In genomic region chrX:47586043-47586787, GRCh38 we compare ENCODE assay signal across 28 cellular contexts. TPM values are rescaled to one million over a fixed set of nuclear protein-coding genes. Genes with fewer than 3 reads are reported as not detected.
DNase-seq lines count a peak whose midpoint lies in the region; ATAC-seq and TF ChIP-seq lines count a peak whose summit lies in the region.
"Had no signal": no experiment of that assay in that cellular context is flagged by ENCODE, and none has a peak within 500 bp of the region (broad histone marks: within the 10 kb centered on the region; RNA-seq: fewer than 3 reads in every experiment).

No MANE protein-coding gene starts in this region.

- peaks cover 20 to 26% of the 10 kb centered on the region in 2 donors for H3K4me1 Mint-ChIP-seq in effector memory CD8-positive, alpha-beta T cell (ENCODE audit: low read depth in 2 of 2)
- peaks cover 22% of the 10 kb centered on the region for H3K4me1 Mint-ChIP-seq in nephron
- H3K4me1 Mint-ChIP-seq in activated CD4-positive, alpha-beta memory T cell treated with anti-CD3 and anti-CD28 coated beads, Interleukin-2, amount 10 ng/mL, durations not matched to agents 7 days and 5 days: peaks cover 27% of the 10 kb centered on the region

- POLR2A ChIA-PET in IMR-90 (lab: Charles Lee; ENCODE audit: unreplicated experiment): no interaction called here
- POLR2A ChIA-PET in activated CD4-positive, alpha-beta memory T cell treated with anti-CD3 and anti-CD28 coated beads, Interleukin-2, amount 10 ng/mL, durations not matched to agents 7 days and 5 days (lab: Charles Lee): no interaction called here

- in situ Hi-C loops in IMR-90 (cut with MboI; ENCODE audit: low sequenced_read_pairs): no loop called here

- H3K14ac ChIP-seq in IMR-90 (replicated peaks; ENCODE audit: low read depth, low read length): no peak overlapping the region

- intact Hi-C loops in IMR-90 (cut with micrococcal nuclease): loop anchor here (5.0 kb wide), 1 partner anchor 56 kb away; no protein-coding TSS in a partner anchor

- TF ChIP-seq POLR2A in IMR-90 (IDR thresholded peaks at IDR 0.05; ENCODE audit: low read depth, low read length): no peak

- no peak overlapping the region for H3K56ac ChIP-seq in IMR-90 (ENCODE audit: extremely low read depth, insufficient read depth, low read length)

- H3K4ac ChIP-seq in IMR-90 (ENCODE audit: low read depth, low read length): no peak overlapping the region

- no peak overlapping the region for H4K5ac ChIP-seq in IMR-90 (ENCODE audit: low read depth, low read length)

- H3K27me3 Mint-ChIP-seq in effector memory CD8-positive, alpha-beta T cell: no peaks in the 10 kb centered on the region
- no peaks in the 10 kb centered on the region for H3K27me3 Mint-ChIP-seq in nephron (ENCODE audit: low read depth)
- no peaks in the 10 kb centered on the region for H3K27me3 Mint-ChIP-seq in activated CD4-positive, alpha-beta memory T cell treated with anti-CD3 and anti-CD28 coated beads, Interleukin-2, amount 10 ng/mL, durations not matched to agents 7 days and 5 days
- H3K27me3 Mint-ChIP-seq: naive B cell, type B pancreatic cell had no signal

- peaks cover 30% of the 10 kb centered on the region for H4K20me1 ChIP-seq in IMR-90 (ENCODE audit: insufficient read depth, low read length)

- CTCF ChIA-PET in IMR-90 (lab: Yijun Ruan, JAX): no interaction called here
- CTCF ChIA-PET in activated CD4-positive, alpha-beta memory T cell treated with anti-CD3 and anti-CD28 coated beads, Interleukin-2, amount 10 ng/mL, durations not matched to agents 7 days and 5 days (lab: Charles Lee): no interaction called here

- no peak overlapping the region for H2BK5ac ChIP-seq in IMR-90 (ENCODE audit: low read depth, low read length, poor library complexity, severe bottlenecking)

- dilution Hi-C loops in IMR-90 (cut with HindIII; ENCODE audit: low sequenced_read_pairs, unreplicated experiment): no loop called here

- H3K9me1 ChIP-seq in IMR-90 (ENCODE audit: insufficient read depth, low read length): no peaks in the 10 kb centered on the region

- no peak overlapping the region for H4K91ac ChIP-seq in IMR-90 (ENCODE audit: insufficient read depth, low read depth, low read length)

- H3K36me3 ChIP-seq in IMR-90 (ENCODE audit: control insufficient read depth, insufficient read depth, low read length): peaks cover 23% of the 10 kb centered on the region

- H2BK20ac ChIP-seq in IMR-90 (ENCODE audit: low read depth, low read length): no peak overlapping the region

- peaks cover 3 to 30% of the 10 kb centered on the region in 2 experiments; a peak in 2 of 4 replicates for H3K79me1 ChIP-seq in IMR-90 (ENCODE audit: low read depth in 1 of 2, low read length in 2 of 2)

- H3K9ac ChIP-seq in IMR-90 (ENCODE audit: low read depth, low read length): no peak overlapping the region; the same call in 1 of the 2 replicates

- H2BK120ac ChIP-seq in IMR-90 (ENCODE audit: low read depth, low read length): no peak overlapping the region

- H3K36me3 Mint-ChIP-seq in effector memory CD8-positive, alpha-beta T cell (ENCODE audit: insufficient read depth): peaks cover 11% of the 10 kb centered on the region
- H3K36me3 Mint-ChIP-seq in nephron (ENCODE audit: low read depth): no peaks in the 10 kb centered on the region
- H3K36me3 Mint-ChIP-seq in activated CD4-positive, alpha-beta memory T cell treated with anti-CD3 and anti-CD28 coated beads, Interleukin-2, amount 10 ng/mL, durations not matched to agents 7 days and 5 days (ENCODE audit: low read depth): peaks cover 19% of the 10 kb centered on the region
- H3K36me3 Mint-ChIP-seq: naive B cell had no signal

- no peak overlapping the region for H3K4me3 Mint-ChIP-seq in effector memory CD8-positive, alpha-beta T cell
- peak overlapping the region in 2 of 3 experiments; percentile 24 to 36 for H3K4me3 Mint-ChIP-seq in nephron
- no peak overlapping the region for H3K4me3 Mint-ChIP-seq in activated CD4-positive, alpha-beta memory T cell treated with anti-CD3 and anti-CD28 coated beads, Interleukin-2, amount 10 ng/mL, durations not matched to agents 7 days and 5 days
- H3K4me3 Mint-ChIP-seq: activated T-helper 1 cell treated with anti-CD3 and anti-CD28 coated beads, Interleukin-12 subunit alpha, Interleukin-12 subunit beta, Interleukin-2, Interleukin-4 antibody, amounts not matched to agents 30 ng/mL and 10 ng/mL and 1 ng/mL, durations not matched to agents 14 hours and 24 hours and 36 hours; stimulated activated naive B cell treated with anti-CD40 and anti-IgM and Interleukin-4, amounts not matched to agents 10 μg/mL and 1 μg/mL and 100 μg/mL, for 72 hours; type B pancreatic cell had no signal

- no peaks in the 10 kb centered on the region for H3K27me3 ChIP-seq in IMR-90 (ENCODE audit: control insufficient read depth, insufficient read depth, low read length)
- H3K27me3 ChIP-seq: esophagus muscularis mucosa, heart right ventricle had no signal

- no peak for ATAC-seq in IMR-90 (ENCODE audit: low read depth)
- no peak for ATAC-seq in effector memory CD8-positive, alpha-beta T cell (replicated peaks)
- ATAC-seq in HG02610 (IDR thresholded peaks at IDR 0.05; ENCODE audit: unreplicated experiment): no peak
- ATAC-seq: activated CD4-positive, CD25-positive, alpha-beta regulatory T cell treated with anti-CD3 and anti-CD28 coated beads, Interleukin-2, amount 50 U/mL, for 24 hours; heart right ventricle; PC-3; SK-N-SH treated with all-trans-retinoic acid at 6 μM for 48 hours; stimulated activated naive B cell treated with anti-CD40 and anti-IgM and Interleukin-4, amounts not matched to agents 10 μg/mL and 1 μg/mL and 100 μg/mL, for 72 hours had no signal

- peak overlapping the region; percentile 6; the same call in 1 of the 2 replicates for H3K4me2 ChIP-seq in IMR-90 (ENCODE audit: low read depth, low read length)

- H3K9me3 ChIP-seq in IMR-90 (ENCODE audit: control insufficient read depth, insufficient read depth, low read length): no peaks in the 10 kb centered on the region
- H3K9me3 ChIP-seq: esophagus muscularis mucosa, heart right ventricle had no signal

- no peak overlapping the region for H3K4me3 ChIP-seq in IMR-90 (ENCODE audit: insufficient read depth, low read depth, low read length)
- H3K4me3 ChIP-seq: esophagus muscularis mucosa had no signal

- H3K27ac Mint-ChIP-seq in effector memory CD8-positive, alpha-beta T cell: peak overlapping the region; percentile 14 to 57
- peak overlapping the region in 1 of 3 experiments; percentile 44 for H3K27ac Mint-ChIP-seq in nephron
- H3K27ac Mint-ChIP-seq in activated CD4-positive, alpha-beta memory T cell treated with anti-CD3 and anti-CD28 coated beads, Interleukin-2, amount 10 ng/mL, durations not matched to agents 7 days and 5 days: no peak overlapping the region
- H3K27ac Mint-ChIP-seq: activated T-helper 1 cell treated with anti-CD3 and anti-CD28 coated beads, Interleukin-12 subunit alpha, Interleukin-12 subunit beta, Interleukin-2, Interleukin-4 antibody, amounts not matched to agents 30 ng/mL and 10 ng/mL and 1 ng/mL, durations not matched to agents 14 hours and 24 hours and 36 hours; stimulated activated naive B cell treated with anti-CD40 and anti-IgM and Interleukin-4, amounts not matched to agents 10 μg/mL and 1 μg/mL and 100 μg/mL, for 72 hours; type B pancreatic cell had no signal

- H2AFZ ChIP-seq in IMR-90 (replicated peaks; ENCODE audit: low read length, poor library complexity): no peak overlapping the region

- WGBS in IMR-90 (ENCODE audit: extremely low coverage in 2 of 2, insufficient read length in 1 of 2), 2 experiments: 57% methylated on average over 1 of the region's 11 CpGs; no CpG with 5 or more reads in 1 of the 2 experiments

- H3K4me1 ChIP-seq in IMR-90 (ENCODE audit: control insufficient read depth, insufficient read depth, low read length): peaks cover 8% of the 10 kb centered on the region

- H2AK9ac ChIP-seq in IMR-90 (replicated peaks; ENCODE audit: low read depth, low read length, poor library complexity): no peak overlapping the region

- BruUV-seq in IMR-90 (replicated peaks; lab: Mats Ljungman, UMichigan): no TSS peak

- H2AK5ac ChIP-seq in IMR-90 (ENCODE audit: low read depth, low read length): no peak overlapping the region

- H3K23ac ChIP-seq in IMR-90 (ENCODE audit: low read depth, low read length): no peak overlapping the region

- TF ChIP-seq RAD21 in IMR-90 (IDR thresholded peaks at IDR 0.05; ENCODE audit: low read length): no peak

- DNase-seq in D341Med (ENCODE audit: low spot score): peak; percentile 1
- no peak for DNase-seq in IMR-90
- no peak for DNase-seq in effector memory CD8-positive, alpha-beta T cell
- DNase-seq in ureter (ENCODE audit: low spot score): no peak
- DNase-seq in activated CD4-positive, alpha-beta memory T cell treated with anti-CD3 and anti-CD28 coated beads, Interleukin-2, amount 10 ng/mL, durations not matched to agents 7 days and 5 days: no peak
- DNase-seq: activated CD4-positive, alpha-beta T cell treated with anti-CD3 and anti-CD28 coated beads, Interleukin-2, amount 50 U/mL, for 48 hours; activated CD8-positive, alpha-beta memory T cell treated with anti-CD3 and anti-CD28 coated beads, Interleukin-2, amount 50 U/mL, for 48 hours; activated naive CD4-positive, alpha-beta T cell treated with Interleukin-2 at 50 U/mL for 16 hours; Calu3; DND-41; GF-D8; heart right ventricle; midbrain; naive B cell; NCI-H2081 treated with DMSO at 0.1 percent for 48 hours; NCI-H226; PC-3; stimulated activated naive B cell treated with anti-CD40 and anti-IgM and Interleukin-4, amounts not matched to agents 10 μg/mL and 1 μg/mL and 100 μg/mL, for 72 hours; T-helper 2 cell had no signal

- TF ChIP-seq CTCF in IMR-90 (conservative IDR thresholded peaks at IDR 0.05; ENCODE audit: low read depth, low read length) (no peak), nephron (IDR thresholded peaks at IDR 0.05; ENCODE audit: unreplicated experiment in 3 of 3) (no peak)

- no peaks in the 10 kb centered on the region for H3K9me3 Mint-ChIP-seq in effector memory CD8-positive, alpha-beta T cell
- H3K9me3 Mint-ChIP-seq in nephron: peaks cover 13% of the 10 kb centered on the region
- no peaks in the 10 kb centered on the region for H3K9me3 Mint-ChIP-seq in activated CD4-positive, alpha-beta memory T cell treated with anti-CD3 and anti-CD28 coated beads, Interleukin-2, amount 10 ng/mL, durations not matched to agents 7 days and 5 days
- H3K9me3 Mint-ChIP-seq: activated T-helper 1 cell treated with anti-CD3 and anti-CD28 coated beads, Interleukin-12 subunit alpha, Interleukin-12 subunit beta, Interleukin-2, Interleukin-4 antibody, amounts not matched to agents 30 ng/mL and 10 ng/mL and 1 ng/mL, durations not matched to agents 14 hours and 24 hours and 36 hours; stimulated activated naive B cell treated with anti-CD40 and anti-IgM and Interleukin-4, amounts not matched to agents 10 μg/mL and 1 μg/mL and 100 μg/mL, for 72 hours; type B pancreatic cell had no signal

- no peak overlapping the region for H2BK15ac ChIP-seq in IMR-90 (ENCODE audit: low read depth, low read length)

- no peak overlapping the region for H3K27ac ChIP-seq in IMR-90 (ENCODE audit: insufficient read depth, low read length)
- H3K27ac ChIP-seq: C4-2B, heart right ventricle had no signal

- H4K8ac ChIP-seq in IMR-90 (ENCODE audit: low read depth in 2 of 2, low read length in 2 of 2): no peak overlapping the region

- H3K18ac ChIP-seq in IMR-90 (ENCODE audit: low read depth, low read length): no peak overlapping the region

RNA-seq across cellular contexts. Expression of gene TIMP1, which starts 4.0 kb away (rescaled TPM):
- total RNA-seq in IMR-90 (2012; rRNA removed): 407 and 512 TPM in 2 replicates
- 3,078 and 3,290 TPM in 2 replicates for polyA plus RNA-seq in IMR-90 (2012; rRNA removed)
- polyA plus RNA-seq in IMR-90 (2012; cell fraction: cytosol; rRNA removed): 2,220 and 2,243 TPM in 2 replicates
- polyA plus RNA-seq in IMR-90 (2012; cell fraction: nucleus; rRNA removed; ENCODE audit: low replicate concordance): 514 and 755 TPM in 2 replicates
- 279 TPM for total RNA-seq in ureter
- total RNA-seq in activated CD4-positive, alpha-beta memory T cell treated with anti-CD3 and anti-CD28 coated beads, Interleukin-2, amount 10 ng/mL, durations not matched to agents 7 days and 5 days: 100 to 1,000 TPM; 183 to 198 TPM

RNA-seq across cellular contexts. Expression of gene ARAF, which starts 25.2 kb away (rescaled TPM):
- 9.1 and 10.8 TPM in 2 replicates for total RNA-seq in IMR-90 (2012; rRNA removed)
- polyA plus RNA-seq in IMR-90 (2012; rRNA removed): 52.2 and 54.2 TPM in 2 replicates
- 49.7 and 53.0 TPM in 2 replicates for polyA plus RNA-seq in IMR-90 (2012; cell fraction: cytosol; rRNA removed)
- 107 and 180 TPM in 2 replicates for polyA plus RNA-seq in IMR-90 (2012; cell fraction: nucleus; rRNA removed; ENCODE audit: low replicate concordance)
- 68.5 TPM for total RNA-seq in ureter
- 10 to 100 TPM; 72.6 to 75.4 TPM for total RNA-seq in activated CD4-positive, alpha-beta memory T cell treated with anti-CD3 and anti-CD28 coated beads, Interleukin-2, amount 10 ng/mL, durations not matched to agents 7 days and 5 days

RNA-seq across cellular contexts. Expression of gene SYN1, which starts 33.4 kb away (rescaled TPM):
- under 0.01 TPM in 2 replicates for total RNA-seq in IMR-90 (2012; rRNA removed)
- polyA plus RNA-seq in IMR-90 (2012; rRNA removed): 0.56 and 0.63 TPM in 2 replicates
- polyA plus RNA-seq in IMR-90 (2012; cell fraction: cytosol; rRNA removed): 0.39 and 0.44 TPM in 2 replicates
- polyA plus RNA-seq in IMR-90 (2012; cell fraction: nucleus; rRNA removed; ENCODE audit: low replicate concordance): 0.33 and 0.71 TPM in 2 replicates
- total RNA-seq in ureter: 1.4 TPM
- total RNA-seq in activated CD4-positive, alpha-beta memory T cell treated with anti-CD3 and anti-CD28 coated beads, Interleukin-2, amount 10 ng/mL, durations not matched to agents 7 days and 5 days: under 1 TPM; 0.18 to 0.40 TPM
- total RNA-seq: PC-3, pulmonary artery endothelial cell had no signal

RNA-seq across cellular contexts. Expression of gene CFP, which starts 43.5 kb away (rescaled TPM):
- total RNA-seq in IMR-90 (2012; rRNA removed) (under 0.01 TPM in 2 replicates), ureter (4.3 TPM)
- polyA plus RNA-seq in IMR-90 (2012; rRNA removed): 0.14 and 0.16 TPM in 2 replicates
- polyA plus RNA-seq in IMR-90 (2012; cell fraction: cytosol; rRNA removed): 0.08 TPM in 1 of 2 replicates, not detected in the other
- 1.4 and 1.8 TPM in 2 replicates for polyA plus RNA-seq in IMR-90 (2012; cell fraction: nucleus; rRNA removed; ENCODE audit: low replicate concordance)
- total RNA-seq in activated CD4-positive, alpha-beta memory T cell treated with anti-CD3 and anti-CD28 coated beads, Interleukin-2, amount 10 ng/mL, durations not matched to agents 7 days and 5 days: 10 to 100 TPM; 15.7 to 18.6 TPM

Comparison
In these comparisons a context has a peak if more than half of its experiments do, and no peak if none do; other contexts are left out.
1. H3K4me3 Mint-ChIP-seq: peak in nephron (2 of 3); none in effector memory CD8-positive, alpha-beta T cell (0 of 2) and activated CD4-positive, alpha-beta memory T cell treated with anti-CD3 and anti-CD28 coated beads, Interleukin-2, amount 10 ng/mL, durations not matched to agents 7 days and 5 days (single experiment).